9 cellular contexts compared by ENCODE assay signal in the genomic region with DNA sequence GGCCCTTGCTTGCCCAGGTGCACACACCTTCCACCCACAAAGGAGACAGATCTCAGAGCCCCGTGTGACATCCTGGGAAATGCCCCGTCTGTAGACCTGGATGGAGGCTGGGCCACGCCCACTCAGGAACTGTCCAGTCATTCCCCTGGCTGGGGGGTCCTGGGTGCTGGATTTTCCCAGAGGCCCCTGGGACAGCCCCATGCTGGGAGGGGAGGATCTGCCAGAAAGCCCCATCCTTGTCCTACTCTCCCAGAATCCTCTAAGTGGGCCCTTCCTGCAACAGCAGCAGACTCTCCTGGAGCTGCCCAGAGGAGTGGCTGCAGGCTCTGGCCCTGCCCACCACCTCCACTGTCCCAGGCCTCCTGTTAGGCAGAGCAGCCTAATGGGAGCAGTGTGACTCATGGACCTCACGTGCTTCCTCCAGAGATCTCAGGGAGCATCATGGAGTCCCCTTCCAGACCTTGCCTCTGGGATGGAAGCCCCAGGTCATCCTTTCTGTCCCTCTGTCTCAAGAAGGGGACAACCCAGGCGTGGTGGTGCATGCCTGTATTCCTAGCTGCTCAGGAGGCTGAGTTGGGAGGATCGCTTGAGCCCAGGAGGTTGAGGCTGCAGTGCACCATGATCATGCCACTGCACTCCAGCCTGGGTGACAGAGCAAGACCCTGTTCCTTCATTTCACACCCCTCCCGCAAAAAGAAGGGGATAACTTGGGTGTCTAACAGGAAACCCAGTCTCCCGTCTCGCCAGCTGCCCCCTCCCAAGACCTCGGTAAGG. TPM values are rescaled to one million over a fixed set of nuclear protein-coding genes. Genes with fewer than 3 reads are reported as not detected.
DNase-seq lines count a peak whose midpoint lies in the region; ATAC-seq, FAIRE-seq and TF ChIP-seq lines count a peak whose summit lies in the region.
"Had no signal": no experiment of that assay in that cellular context is flagged by ENCODE, and none has a peak within 500 bp of the region (broad histone marks: within the 10 kb centered on the region; RNA-seq: fewer than 3 reads in every experiment).

No MANE protein-coding gene starts in this region.

- ATAC-seq in esophagus mucosa = peak; percentile 45
- ATAC-seq in pancreas = peak; percentile 63 to 76 (median 66)
- no peak for ATAC-seq in GM18498 (IDR thresholded peaks at IDR 0.05; ENCODE audit: unreplicated experiment)

- H3K4me1 ChIP-seq in pancreas (peaks cover 0 to 11% (median 0%) of the 10 kb centered on the region in 3 donors), Peyer's patch (peaks cover 0 to 10% (median 0%) of the 10 kb centered on the region in 4 donors)

- no peak for FAIRE-seq in pancreas (lab: Jason Lieb, UNC)
- FAIRE-seq: TTC549 had no signal

- H3K9me3 ChIP-seq in pancreas (no peaks in the 10 kb centered on the region), Peyer's patch (no peaks in the 10 kb centered on the region)

- no peaks in the 10 kb centered on the region for H3K27me3 ChIP-seq in pancreas
- no peaks in the 10 kb centered on the region for H3K27me3 ChIP-seq in Peyer's patch

- intact Hi-C loops in pancreas (cut with DNase I) = loop anchor here in 1 of 3 donors (10.0 kb wide), 2 partner anchors 192 to 542 kb away; no protein-coding TSS in a partner anchor

- peak; percentile 90 for DNase-seq in ELR (ENCODE audit: low read depth)
- peak; percentile 81 for DNase-seq in RPMI7951 (ENCODE audit: low read depth)
- DNase-seq in pancreas = peak in 3 of 6 donors; percentile 37 to 67 (median 41)
- no peak for DNase-seq in dedifferentiated amniotic fluid mesenchymal stem cell (ENCODE audit: extremely low spot score)
- DNase-seq in Peyer's patch = no peak
- DNase-seq in coronary artery (ENCODE audit: low spot score) = no peak

- no peak overlapping the region for H3K4me3 ChIP-seq in pancreas
- H3K4me3 ChIP-seq in Peyer's patch = no peak overlapping the region
- no peak overlapping the region for H3K4me3 ChIP-seq in coronary artery

- peak overlapping the region in 1 of 4 donors; percentile 41 for H3K27ac ChIP-seq in pancreas
- H3K27ac ChIP-seq in Peyer's patch = no peak overlapping the region
- peak overlapping the region in 1 of 2 donors; percentile 0 for H3K27ac ChIP-seq in coronary artery

- TF ChIP-seq CTCF in pancreas (IDR thresholded peaks at IDR 0.05) (no peak), Peyer's patch (IDR thresholded peaks at IDR 0.05) (no peak), coronary artery (IDR thresholded peaks at IDR 0.05) (no peak)

- WGBS in pancreas, 2 donors = 63% methylated on average over 10 of the region's 10 CpGs

- TF ChIP-seq POLR2A in Peyer's patch (IDR thresholded peaks at IDR 0.05) = no peak

- H3K36me3 ChIP-seq in pancreas (peaks cover 9 to 46% (median 34%) of the 10 kb centered on the region in 3 donors), Peyer's patch (peaks cover 0 to 93% (median 2%) of the 10 kb centered on the region in 3 donors)

RNA-seq across cellular contexts. Expression of gene JADE2, which starts 51.7 kb away (rescaled TPM):
- total RNA-seq in RPMI7951 (2014; rRNA removed; shearing (Covaris generic)) = 8.3 and 10.7 TPM in 2 replicates
- 12.9 TPM for total RNA-seq in esophagus mucosa
- total RNA-seq in pancreas = 10 to 100 TPM; 25.7 to 42.7 (median 27.4) TPM
- 10 to 100 TPM in 1 of 2 donors, 1 to 10 TPM in 1; 9.6 to 12.6 TPM for polyA plus RNA-seq in pancreas
- total RNA-seq in Peyer's patch = 10 to 100 TPM; 51.5 to 77.6 (median 57.4) TPM

RNA-seq across cellular contexts. Expression of gene SAR1B, which starts 55.4 kb away (rescaled TPM):
- 42.4 and 69.1 TPM in 2 replicates for total RNA-seq in RPMI7951 (2014; rRNA removed; shearing (Covaris generic))
- total RNA-seq in esophagus mucosa = 54.6 TPM
- 10 to 100 TPM; 31.6 to 42.8 (median 39.5) TPM for total RNA-seq in pancreas
- polyA plus RNA-seq in pancreas = 10 to 100 TPM; 11.1 to 21.2 TPM
- 100 to 1,000 TPM; 102 to 126 (median 118) TPM for total RNA-seq in Peyer's patch

Comparison
In these comparisons a context has a peak if more than half of its experiments do, and no peak if none do; other contexts are left out.
1. DNase-seq: peak in ELR (single experiment) and RPMI7951 (single experiment); none in dedifferentiated amniotic fluid mesenchymal stem cell (single experiment), Peyer's patch (0 of 3) and coronary artery (single experiment).